Comparison of ENCODE assay signal across 2 cellular contexts in the genomic region with DNA sequence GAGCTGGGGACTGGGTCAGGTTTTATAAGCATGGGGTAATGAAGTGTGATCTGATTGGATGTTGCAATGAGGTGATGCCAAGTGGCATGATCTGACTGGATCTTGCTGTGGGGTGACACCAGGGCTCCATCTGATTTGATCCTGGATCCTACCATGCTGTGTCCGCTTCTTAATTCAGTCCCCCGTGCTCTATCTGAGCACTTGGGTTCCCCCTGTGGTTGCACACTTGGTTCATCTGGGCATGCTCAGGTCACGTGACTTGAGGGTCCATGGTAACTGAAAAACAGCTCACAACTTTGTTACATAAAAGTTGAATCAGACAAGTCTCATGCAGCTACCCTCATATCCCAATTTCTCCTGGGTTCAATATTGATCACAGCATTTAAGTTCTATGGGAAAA.
TF ChIP-seq lines count a peak whose summit lies in the region.

No MANE protein-coding gene starts in this region.

TF ChIP-seq in HepG2, 621 proteins besides CTCF, POLR2A, EP300 and RAD21 (continued from another document):
- TF ChIP-seq USF2 (IDR thresholded peaks at IDR 0.05; ENCODE audit: low read depth, low read length) (peak; percentile 41; the same call in 1 of the 2 replicates), USF2 (CRISPR knock-in tag; IDR thresholded peaks at IDR 0.05; ENCODE audit: borderline replicate concordance) (no peak), CCAR2 (optimal IDR thresholded peaks at IDR 0.05; ENCODE audit: low read depth, low read length) (no peak), RAD51 (IDR thresholded peaks at IDR 0.05; ENCODE audit: borderline replicate concordance) (peak; percentile 64; the same call in 1 of the 2 replicates)

TF ChIP-seq in K562, 482 proteins besides CTCF, POLR2A, EP300 and RAD21 (continued from another document):
- TF ChIP-seq ID3 (CRISPR knock-in tag; IDR thresholded peaks at IDR 0.05) = no peak
- TF ChIP-seq ID3 (tag; IDR thresholded peaks at IDR 0.05) = no peak
- TF ChIP-seq, protein P1, sequence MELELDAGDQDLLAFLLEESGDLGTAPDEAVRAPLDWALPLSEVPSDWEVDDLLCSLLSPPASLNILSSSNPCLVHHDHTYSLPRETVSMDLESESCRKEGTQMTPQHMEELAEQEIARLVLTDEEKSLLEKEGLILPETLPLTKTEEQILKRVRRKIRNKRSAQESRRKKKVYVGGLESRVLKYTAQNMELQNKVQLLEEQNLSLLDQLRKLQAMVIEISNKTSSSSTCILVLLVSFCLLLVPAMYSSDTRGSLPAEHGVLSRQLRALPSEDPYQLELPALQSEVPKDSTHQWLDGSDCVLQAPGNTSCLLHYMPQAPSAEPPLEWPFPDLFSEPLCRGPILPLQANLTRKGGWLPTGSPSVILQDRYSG (tag; conservative IDR thresholded peaks at IDR 0.05; ENCODE audit: low read depth) = no peak
- TF ChIP-seq ZBTB11 (CRISPR knock-in tag; IDR thresholded peaks at IDR 0.05) = peak in 1 of 3 experiments; percentile 65; a peak in 2 of 6 replicates
- no peak for TF ChIP-seq HNRNPH1 (optimal IDR thresholded peaks at IDR 0.05; ENCODE audit: low read depth, low read length)
- TF ChIP-seq CEBPB (tag; IDR thresholded peaks at IDR 0.05) = no peak
- no peak for TF ChIP-seq ZNF76 (CRISPR knock-in tag; IDR thresholded peaks at IDR 0.05; ENCODE audit: borderline replicate concordance)
- TF ChIP-seq PURB (CRISPR knock-in tag; IDR thresholded peaks at IDR 0.05; ENCODE audit: low read depth) = no peak
- no peak for TF ChIP-seq PRMT5 (CRISPR knock-in tag; IDR thresholded peaks at IDR 0.05)
- TF ChIP-seq, protein P2, sequence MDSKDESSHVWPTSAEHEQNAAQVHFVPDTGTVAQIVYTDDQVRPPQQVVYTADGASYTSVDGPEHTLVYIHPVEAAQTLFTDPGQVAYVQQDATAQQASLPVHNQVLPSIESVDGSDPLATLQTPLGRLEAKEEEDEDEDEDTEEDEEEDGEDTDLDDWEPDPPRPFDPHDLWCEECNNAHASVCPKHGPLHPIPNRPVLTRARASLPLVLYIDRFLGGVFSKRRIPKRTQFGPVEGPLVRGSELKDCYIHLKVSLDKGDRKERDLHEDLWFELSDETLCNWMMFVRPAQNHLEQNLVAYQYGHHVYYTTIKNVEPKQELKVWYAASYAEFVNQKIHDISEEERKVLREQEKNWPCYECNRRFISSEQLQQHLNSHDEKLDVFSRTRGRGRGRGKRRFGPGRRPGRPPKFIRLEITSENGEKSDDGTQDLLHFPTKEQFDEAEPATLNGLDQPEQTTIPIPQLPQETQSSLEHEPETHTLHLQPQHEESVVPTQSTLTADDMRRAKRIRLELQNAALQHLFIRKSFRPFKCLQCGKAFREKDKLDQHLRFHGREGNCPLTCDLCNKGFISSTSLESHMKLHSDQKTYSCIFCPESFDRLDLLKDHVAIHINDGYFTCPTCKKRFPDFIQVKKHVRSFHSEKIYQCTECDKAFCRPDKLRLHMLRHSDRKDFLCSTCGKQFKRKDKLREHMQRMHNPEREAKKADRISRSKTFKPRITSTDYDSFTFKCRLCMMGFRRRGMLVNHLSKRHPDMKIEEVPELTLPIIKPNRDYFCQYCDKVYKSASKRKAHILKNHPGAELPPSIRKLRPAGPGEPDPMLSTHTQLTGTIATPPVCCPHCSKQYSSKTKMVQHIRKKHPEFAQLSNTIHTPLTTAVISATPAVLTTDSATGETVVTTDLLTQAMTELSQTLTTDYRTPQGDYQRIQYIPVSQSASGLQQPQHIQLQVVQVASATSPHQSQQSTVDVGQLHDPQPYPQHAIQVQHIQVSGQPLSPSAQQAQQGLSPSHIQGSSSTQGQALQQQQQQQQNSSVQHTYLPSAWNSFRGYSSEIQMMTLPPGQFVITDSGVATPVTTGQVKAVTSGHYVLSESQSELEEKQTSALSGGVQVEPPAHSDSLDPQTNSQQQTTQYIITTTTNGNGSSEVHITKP (IDR thresholded peaks at IDR 0.05; ENCODE audit: partially characterized antibody) = peak; percentile 28
- TF ChIP-seq NCOA4 (IDR thresholded peaks at IDR 0.05; ENCODE audit: partially characterized antibody) = no peak
- TF ChIP-seq ZNF12 (CRISPR knock-in tag; IDR thresholded peaks at IDR 0.05) = no peak
- no peak for TF ChIP-seq CC2D1A (IDR thresholded peaks at IDR 0.05)
- no peak for TF ChIP-seq YBX1 (IDR thresholded peaks at IDR 0.05)
- no peak for TF ChIP-seq ZNF384 (IDR thresholded peaks at IDR 0.05; ENCODE audit: low read depth, low read length)
- TF ChIP-seq ELK3 (CRISPR knock-in tag; IDR thresholded peaks at IDR 0.05) = no peak
- no peak for TF ChIP-seq ETV5 (CRISPR knock-in tag; IDR thresholded peaks at IDR 0.05; ENCODE audit: low read depth)
- TF ChIP-seq MCM3 (IDR thresholded peaks at IDR 0.05) = no peak
- peak; percentile 35; the same call in 1 of the 2 replicates for TF ChIP-seq CBFA2T2 (conservative IDR thresholded peaks at IDR 0.05)
- TF ChIP-seq GTF3C2 (IDR thresholded peaks at IDR 0.05; ENCODE audit: borderline replicate concordance, extremely low read depth, insufficient read length) = no peak
- no peak for TF ChIP-seq TEAD1 (CRISPR knock-in tag; IDR thresholded peaks at IDR 0.05)
- TF ChIP-seq, protein P3, sequence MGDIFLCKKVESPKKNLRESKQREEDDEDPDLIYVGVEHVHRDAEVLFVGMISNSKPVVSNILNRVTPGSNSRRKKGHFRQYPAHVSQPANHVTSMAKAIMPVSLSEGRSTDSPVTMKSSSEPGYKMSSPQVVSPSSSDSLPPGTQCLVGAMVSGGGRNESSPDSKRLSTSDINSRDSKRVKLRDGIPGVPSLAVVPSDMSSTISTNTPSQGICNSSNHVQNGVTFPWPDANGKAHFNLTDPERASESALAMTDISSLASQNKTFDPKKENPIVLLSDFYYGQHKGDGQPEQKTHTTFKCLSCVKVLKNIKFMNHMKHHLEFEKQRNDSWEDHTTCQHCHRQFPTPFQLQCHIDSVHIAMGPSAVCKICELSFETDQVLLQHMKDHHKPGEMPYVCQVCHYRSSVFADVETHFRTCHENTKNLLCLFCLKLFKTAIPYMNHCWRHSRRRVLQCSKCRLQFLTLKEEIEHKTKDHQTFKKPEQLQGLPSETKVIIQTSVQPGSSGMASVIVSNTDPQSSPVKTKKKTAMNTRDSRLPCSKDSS (IDR thresholded peaks at IDR 0.05; ENCODE audit: low read depth, partially characterized antibody) = no peak
- no peak for TF ChIP-seq ZSCAN29 (IDR thresholded peaks at IDR 0.05)
- no peak for TF ChIP-seq FOS (IDR thresholded peaks at IDR 0.05; ENCODE audit: extremely low read depth, insufficient read length)
- no peak for TF ChIP-seq ZNF79 (CRISPR knock-in tag; IDR thresholded peaks at IDR 0.05; ENCODE audit: low read depth)
- no peak for TF ChIP-seq GABPB1 (CRISPR knock-in tag; IDR thresholded peaks at IDR 0.05)
- TF ChIP-seq RAD51 (IDR thresholded peaks at IDR 0.05; ENCODE audit: borderline replicate concordance, low read depth) = peak; percentile 76
- peak; percentile 90 for TF ChIP-seq TFE3 (CRISPR knock-in tag; IDR thresholded peaks at IDR 0.05)
- TF ChIP-seq PTBP1 (IDR thresholded peaks at IDR 0.05; ENCODE audit: low read depth, low read length) = no peak
- TF ChIP-seq ARID3A (IDR thresholded peaks at IDR 0.05; ENCODE audit: borderline replicate concordance, low read depth, low read length) = no peak
- TF ChIP-seq TFAM (CRISPR knock-in tag; conservative IDR thresholded peaks at IDR 0.05) = no peak
- no peak for TF ChIP-seq NONO (IDR thresholded peaks at IDR 0.05; ENCODE audit: low read depth in 2 of 2, low read length in 1 of 2)
TF ChIP-seq in K562: peak in this region for 5.
